ENCODE assay signal across 24 cellular contexts in the genomic region with DNA sequence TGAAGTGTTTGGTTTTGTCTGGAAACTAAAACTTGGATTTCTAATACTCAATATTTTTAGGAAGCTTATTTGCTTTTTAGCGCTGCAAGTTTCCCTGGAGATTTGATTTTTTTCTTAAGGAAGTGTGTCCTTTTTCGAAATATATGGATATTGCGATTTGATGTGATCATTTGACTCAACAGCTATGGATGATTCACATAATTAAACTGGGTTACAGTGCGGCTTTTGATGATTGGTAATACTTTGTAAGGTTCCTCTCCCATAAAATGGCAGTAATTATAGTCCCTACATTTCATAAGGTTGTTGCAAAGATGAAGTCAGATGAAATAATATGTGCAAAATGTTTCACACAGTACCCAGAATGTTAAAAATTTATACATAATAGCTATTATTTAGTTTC. TPM values are rescaled to one million over a fixed set of nuclear protein-coding genes. Genes with fewer than 3 reads are reported as not detected.
A peak's percentile ranks its signal among the peaks of the same experiment; 100 is the strongest.
DNase-seq lines count a peak whose midpoint lies in the region; ATAC-seq and TF ChIP-seq lines count a peak whose summit lies in the region.
"Had no signal": no experiment of that assay in that cellular context is flagged by ENCODE, and none has a peak within 500 bp of the region (broad histone marks: within the 10 kb centered on the region; RNA-seq: fewer than 3 reads in every experiment).

No MANE protein-coding gene starts in this region.

- no peak overlapping the region for H2AFZ ChIP-seq in H9 (ENCODE audit: low read length)

- peak overlapping the region; percentile 34 for H3K27ac Mint-ChIP-seq in activated naive CD8-positive, alpha-beta T cell
- H3K27ac Mint-ChIP-seq in activated naive CD8-positive, alpha-beta T cell treated with anti-CD3 and anti-CD28 coated beads for 36 hours: no peak overlapping the region
- H3K27ac Mint-ChIP-seq in endodermal cell (peak overlapping the region; percentile 95), osteocyte (ENCODE audit: unreplicated experiment) (peak overlapping the region; percentile 39), H9 (no peak overlapping the region)

- H3K79me1 ChIP-seq in H9 (ENCODE audit: insufficient read depth, low read depth, low read length, poor library complexity, severe bottlenecking): peaks cover 3% of the 10 kb centered on the region

- H3K27me3 ChIP-seq in HUES6 (ENCODE audit: control insufficient read depth, insufficient read depth, low read length) (no peaks in the 10 kb centered on the region), endodermal cell (ENCODE audit: control insufficient read depth, insufficient read depth, low read length, poor library complexity, severe bottlenecking) (no peaks in the 10 kb centered on the region), H9 (ENCODE audit: insufficient read depth, low read length) (no peaks in the 10 kb centered on the region)
- H3K27me3 ChIP-seq: left lung had no signal

- H3K27ac ChIP-seq in HUES6 (ENCODE audit: low read depth, low read length) (peak overlapping the region; percentile 50; the same call in 1 of the 2 replicates), endodermal cell (ENCODE audit: low read depth, low read length) (no peak overlapping the region), H9 (ENCODE audit: insufficient read length, low read depth, low read length) (no peak overlapping the region)
- H3K27ac ChIP-seq: coronary artery, left lung, psoas muscle had no signal

- no peaks in the 10 kb centered on the region; the same call in 1 of the 2 replicates for H3K79me2 ChIP-seq in H9 (ENCODE audit: insufficient read depth, low read length)

- H3K4me1 ChIP-seq in HUES6 (ENCODE audit: control insufficient read depth, insufficient read depth, low read length) (peaks cover 35% of the 10 kb centered on the region), endodermal cell (ENCODE audit: control insufficient read depth, insufficient read depth, low read length) (peaks cover 17% of the 10 kb centered on the region), H9 (ENCODE audit: insufficient read depth, low read length) (no peaks in the 10 kb centered on the region; the same call in 1 of the 2 replicates)
- H3K4me1 ChIP-seq: psoas muscle had no signal

- H2AK5ac ChIP-seq in H9 (ENCODE audit: insufficient read length, low read length): no peak overlapping the region

- no peak overlapping the region for H4K91ac ChIP-seq in H9 (ENCODE audit: insufficient read length, low read depth, low read length)

- H3K18ac ChIP-seq in H9 (ENCODE audit: insufficient read length, low read depth, low read length): no peak overlapping the region

- no peak overlapping the region for H3K23ac ChIP-seq in H9 (ENCODE audit: insufficient read length, low read depth, low read length)

- no peaks in the 10 kb centered on the region for H3K9me3 ChIP-seq in HUES6 (ENCODE audit: control insufficient read depth, insufficient read depth, low read depth, low read length)
- H3K9me3 ChIP-seq in endodermal cell (ENCODE audit: control insufficient read depth, low read length): peaks cover 4% of the 10 kb centered on the region
- no peaks in the 10 kb centered on the region for H3K9me3 ChIP-seq in H9 (ENCODE audit: control insufficient read depth, low read depth, low read length)
- H3K9me3 ChIP-seq: left lung, psoas muscle had no signal

- peaks cover 95% of the 10 kb centered on the region for H3K36me3 ChIP-seq in HUES6 (ENCODE audit: control insufficient read depth, insufficient read depth, low read length)
- H3K36me3 ChIP-seq in endodermal cell (ENCODE audit: control insufficient read depth, insufficient read depth, low read length): peaks cover 87% of the 10 kb centered on the region

- H2BK15ac ChIP-seq in H9 (ENCODE audit: low read depth, low read length): no peak overlapping the region

- no peak for ATAC-seq in omental fat pad (ENCODE audit: low FRiP score)
- ATAC-seq: psoas muscle had no signal

- H3K9ac ChIP-seq in HUES6 (ENCODE audit: low read length) (no peak overlapping the region), endodermal cell (ENCODE audit: extremely low read depth, low read length, poor library complexity, severe bottlenecking) (no peak overlapping the region), H9 (ENCODE audit: extremely low read depth, insufficient read length, low read length) (no peak overlapping the region)

- no peak overlapping the region for H3K56ac ChIP-seq in H9 (ENCODE audit: insufficient read length, low read depth, low read length)

- no peak overlapping the region for H3K4me3 Mint-ChIP-seq in activated naive CD8-positive, alpha-beta T cell
- no peak overlapping the region for H3K4me3 Mint-ChIP-seq in activated naive CD8-positive, alpha-beta T cell treated with anti-CD3 and anti-CD28 coated beads for 36 hours
- H3K4me3 Mint-ChIP-seq in endodermal cell (no peak overlapping the region), osteocyte (ENCODE audit: unreplicated experiment) (no peak overlapping the region), H9 (no peak overlapping the region)

- H2BK12ac ChIP-seq in H9 (ENCODE audit: insufficient read length, low read depth, low read length): no peak overlapping the region

- no peak overlapping the region for H2BK20ac ChIP-seq in H9 (ENCODE audit: low read depth, low read length, poor library complexity, severe bottlenecking)

- no peak for TF ChIP-seq CTCF in endodermal cell (conservative IDR thresholded peaks at IDR 0.05)
- TF ChIP-seq CTCF in osteocyte (IDR thresholded peaks at IDR 0.05): no peak
- no peak for TF ChIP-seq CTCF in omental fat pad (IDR thresholded peaks at IDR 0.05)
- TF ChIP-seq CTCF in H9 (conservative IDR thresholded peaks at IDR 0.05): no peak
- no peak for TF ChIP-seq CTCF in GM20000 (IDR thresholded peaks at IDR 0.05; ENCODE audit: extremely low read depth, missing control alignments)

- no peak overlapping the region for H3K14ac ChIP-seq in H9 (ENCODE audit: insufficient read depth, low read length)

- peaks cover 37% of the 10 kb centered on the region for H3K36me3 Mint-ChIP-seq in activated naive CD8-positive, alpha-beta T cell
- H3K36me3 Mint-ChIP-seq in activated naive CD8-positive, alpha-beta T cell treated with anti-CD3 and anti-CD28 coated beads for 36 hours: peaks cover 57% of the 10 kb centered on the region
- peaks cover 92% of the 10 kb centered on the region for H3K36me3 Mint-ChIP-seq in endodermal cell (ENCODE audit: low read depth)
- H3K36me3 Mint-ChIP-seq in osteocyte (ENCODE audit: unreplicated experiment): peaks cover 68% of the 10 kb centered on the region
- peaks cover 76 to 94% (median 92%) of the 10 kb centered on the region in 3 experiments for H3K36me3 Mint-ChIP-seq in H9 (ENCODE audit: insufficient read depth in 1 of 3, low read depth in 3 of 3)

- no peak for DNase-seq in activated naive CD8-positive, alpha-beta T cell treated with anti-CD3 and anti-CD28 coated beads for 36 hours
- DNase-seq in endodermal cell (no peak), osteocyte (ENCODE audit: extremely low spot score, unreplicated experiment) (no peak), omental fat pad (ENCODE audit: low spot score) (no peak), H9 (no peak), GM20000 (ENCODE audit: low spot score) (no peak)
- DNase-seq: C1 segment of cervical spinal cord, DMS 273 treated with DMSO at 0.1 percent for 48 hours, head of caudate nucleus, left lung, NCI-H1092, NCI-H2227 treated with DMSO at 0.1 percent for 48 hours, NCI-H748 treated with DMSO at 0.1 percent for 48 hours, psoas muscle, SHP77, SW 1271 had no signal

- peaks cover 90% of the 10 kb centered on the region for H3K4me1 Mint-ChIP-seq in activated naive CD8-positive, alpha-beta T cell (ENCODE audit: low read depth)
- peaks cover 71% of the 10 kb centered on the region for H3K4me1 Mint-ChIP-seq in activated naive CD8-positive, alpha-beta T cell treated with anti-CD3 and anti-CD28 coated beads for 36 hours
- H3K4me1 Mint-ChIP-seq in endodermal cell: peaks cover 63% of the 10 kb centered on the region
- peaks cover 8% of the 10 kb centered on the region for H3K4me1 Mint-ChIP-seq in osteocyte (ENCODE audit: unreplicated experiment)
- H3K4me1 Mint-ChIP-seq in H9: peaks cover 47 to 49% of the 10 kb centered on the region in 2 experiments

- H3K4me3 ChIP-seq in HUES6 (ENCODE audit: low read depth, low read length) (no peak overlapping the region), endodermal cell (ENCODE audit: low read length) (no peak overlapping the region)
- H3K4me3 ChIP-seq: coronary artery, left lung, psoas muscle had no signal

- H2BK120ac ChIP-seq in H9 (ENCODE audit: low read depth, low read length, poor library complexity, severe bottlenecking): no peak overlapping the region

- no peaks in the 10 kb centered on the region for H4K20me1 ChIP-seq in H9 (ENCODE audit: control insufficient read depth, insufficient read depth, insufficient read length)

- H3K9me3 Mint-ChIP-seq in activated naive CD8-positive, alpha-beta T cell (ENCODE audit: low read depth): no peaks in the 10 kb centered on the region
- no peaks in the 10 kb centered on the region for H3K9me3 Mint-ChIP-seq in activated naive CD8-positive, alpha-beta T cell treated with anti-CD3 and anti-CD28 coated beads for 36 hours
- peaks cover 6% of the 10 kb centered on the region for H3K9me3 Mint-ChIP-seq in endodermal cell
- H3K9me3 Mint-ChIP-seq in osteocyte (ENCODE audit: unreplicated experiment): no peaks in the 10 kb centered on the region
- H3K9me3 Mint-ChIP-seq in H9: no peaks in the 10 kb centered on the region

- H3K27me3 Mint-ChIP-seq in activated naive CD8-positive, alpha-beta T cell: no peaks in the 10 kb centered on the region
- H3K27me3 Mint-ChIP-seq in activated naive CD8-positive, alpha-beta T cell treated with anti-CD3 and anti-CD28 coated beads for 36 hours: no peaks in the 10 kb centered on the region
- no peaks in the 10 kb centered on the region for H3K27me3 Mint-ChIP-seq in endodermal cell (ENCODE audit: insufficient read depth)
- no peaks in the 10 kb centered on the region for H3K27me3 Mint-ChIP-seq in osteocyte (ENCODE audit: unreplicated experiment)
- no peaks in the 10 kb centered on the region for H3K27me3 Mint-ChIP-seq in H9 (ENCODE audit: low read depth)

- H3K4ac ChIP-seq in H9 (ENCODE audit: low read depth, low read length): no peak overlapping the region

- no peak overlapping the region for H3K4me2 ChIP-seq in H9 (ENCODE audit: insufficient read depth, insufficient read length, low read length)

- H3T11ph ChIP-seq in H9 (ENCODE audit: low read length): no peak overlapping the region

- H4K8ac ChIP-seq in H9 (replicated peaks; ENCODE audit: insufficient read length, low read depth, low read length): no peak overlapping the region

- H2BK5ac ChIP-seq in H9 (ENCODE audit: insufficient read length, low read length): no peak overlapping the region

- no peaks in the 10 kb centered on the region for H3K23me2 ChIP-seq in H9 (ENCODE audit: insufficient read length, low read depth, low read length, poor library complexity, severe bottlenecking)

- 86 to 96% methylated on average over 3 to 4 of the region's 4 CpGs for WGBS in endodermal cell (ENCODE audit: insufficient coverage in 1 of 2, insufficient read length in 1 of 2), 2 experiments
- WGBS in H9 (ENCODE audit: extremely low coverage, insufficient read length, low lambda C conversion rate): no CpG with 5 or more reads among the region's 4 CpGs

- no peak overlapping the region for H4K5ac ChIP-seq in H9 (ENCODE audit: insufficient read length, low read depth, low read length)

RNA-seq across cellular contexts. Expression of gene LDHB, which starts 13.1 kb away (rescaled TPM):
- 1,000 to 10,000 TPM; 1,947 to 1,996 TPM for total RNA-seq in activated naive CD8-positive, alpha-beta T cell treated with anti-CD3 and anti-CD28 coated beads for 36 hours
- total RNA-seq in endodermal cell (1,000 to 10,000 TPM in 1 of 2 donors, 100 to 1,000 TPM in 1; 917 to 1,694 TPM), osteocyte (627 and 636 TPM in 2 replicates), omental fat pad (100 to 1,000 TPM; 259 to 578 (median 539) TPM), H9 (2021) (1,343 and 1,353 TPM in 2 replicates)
- polyA plus RNA-seq in endodermal cell (2013, experiment 1 of 2): 934 TPM
- polyA plus RNA-seq in endodermal cell (2013, experiment 2 of 2): 808 TPM

RNA-seq across cellular contexts. Expression of gene GYS2, which starts 39.9 kb away (rescaled TPM):
- total RNA-seq in activated naive CD8-positive, alpha-beta T cell treated with anti-CD3 and anti-CD28 coated beads for 36 hours: not detected
- total RNA-seq in endodermal cell: not detected
- polyA plus RNA-seq in endodermal cell (2013, experiment 1 of 2): not detected
- not detected for polyA plus RNA-seq in endodermal cell (2013, experiment 2 of 2)
- total RNA-seq in osteocyte: 0.10 TPM in 1 of 2 replicates, not detected in the other
- total RNA-seq in omental fat pad: 1 to 10 TPM in 1 of 4 donors, under 1 TPM in 3; 0.13 to 2.0 (median 0.45) TPM
- total RNA-seq in H9 (2021): not detected in 2 replicates
- total RNA-seq: G401, HT1080, left lung, mononuclear cell, urinary bladder had no signal
- polyA plus RNA-seq: AG04450 had no signal

Comparison
In these comparisons a context has a peak if more than half of its experiments do, and no peak if none do; other contexts are left out.
1. H3K27ac Mint-ChIP-seq: peak in activated naive CD8-positive, alpha-beta T cell (single experiment), endodermal cell (single experiment) and osteocyte (single experiment); none in activated naive CD8-positive, alpha-beta T cell treated with anti-CD3 and anti-CD28 coated beads for 36 hours (single experiment) and H9 (0 of 3).